23 cellular contexts compared by ENCODE assay signal in the genomic region with DNA sequence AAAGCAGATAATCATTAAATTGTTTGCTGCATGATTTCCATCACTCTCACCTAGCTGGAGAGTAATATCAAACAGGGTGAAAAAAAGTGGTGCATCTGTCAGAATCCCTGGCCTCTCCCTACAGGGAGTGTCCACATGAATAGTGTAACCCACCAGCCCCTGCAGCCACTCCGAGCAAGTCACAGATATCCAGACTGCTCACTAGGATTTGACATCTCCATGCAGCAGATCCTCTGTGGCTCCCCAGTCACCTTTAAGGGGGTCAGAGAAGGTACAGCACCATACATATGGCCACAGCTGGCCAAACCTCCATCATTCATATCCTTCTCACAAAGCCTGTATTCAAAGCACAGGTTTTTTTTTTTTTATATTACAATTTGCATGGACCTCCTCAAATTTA.
"Had no signal": no experiment of that assay in that cellular context is flagged by ENCODE, and none has a peak within 500 bp of the region (broad histone marks: within the 10 kb centered on the region; RNA-seq: fewer than 3 reads in every experiment).

No MANE protein-coding gene starts in this region.

- DNase-seq: effector CD4-positive, alpha-beta T cell; endodermal cell; erythroblast; foreskin keratinocyte; immature natural killer cell; left ventricle myocardium inferior; mesenchymal stem cell; midbrain; naive B cell; nephron progenitor cell; psoas muscle; retina; right lobe of liver; stimulated activated CD4-positive, alpha-beta T cell treated with anti-CD3 and anti-CD28 coated beads, Interleukin-1b, Interleukin-23, amount 100 ng/mL, for 48 hours; stimulated activated CD4-positive, alpha-beta T cell treated with anti-CD3 and anti-CD28 coated beads, Interleukin-4, amount 100 ng/mL, for 24 hours; stimulated activated naive CD4-positive, alpha-beta T cell; stomach; substantia nigra; trophoblast cell had no signal

- H3K27me3 ChIP-seq: foreskin keratinocyte, neutrophil, right lobe of liver, stomach had no signal

- H3K36me3 ChIP-seq: left ventricle myocardium inferior, neutrophil, right lobe of liver, stomach, thoracic aorta had no signal

- H3K36me3 Mint-ChIP-seq: naive B cell had no signal

- H3K27me3 Mint-ChIP-seq: naive B cell had no signal

- H3K4me1 ChIP-seq: foreskin keratinocyte, right lobe of liver had no signal

- H3K4me1 Mint-ChIP-seq: nephron progenitor cell had no signal

- H3K27ac ChIP-seq: coronary artery, foreskin keratinocyte, left ventricle myocardium inferior, neutrophil, psoas muscle, right lobe of liver, stomach, thoracic aorta had no signal

- H3K4me3 ChIP-seq: coronary artery, left ventricle myocardium inferior, lung, psoas muscle, right lobe of liver, stomach, thoracic aorta had no signal

- H3K9me3 ChIP-seq: left ventricle myocardium inferior, neutrophil, psoas muscle, right lobe of liver, stomach, thoracic aorta had no signal

- H3K4me3 Mint-ChIP-seq: endodermal cell, immature natural killer cell, naive B cell, nephron progenitor cell had no signal

- H3K9me3 Mint-ChIP-seq: endodermal cell, immature natural killer cell, naive B cell, nephron progenitor cell had no signal

- H3K27ac Mint-ChIP-seq: endodermal cell, immature natural killer cell, nephron progenitor cell had no signal

- ATAC-seq: foreskin keratinocyte, psoas muscle, right lobe of liver had no signal
